Comparison of ENCODE assay signal across 1 cellular context in genomic region chr17:1627987-1628855, GRCh38.
TF ChIP-seq lines count a peak whose summit lies in the region.

Gene SLC43A2 (minus strand): TSS chr17:1628834. CDS start chr17:1627874, 960 bp downstream.

TF ChIP-seq in HepG2, 621 proteins besides CTCF, POLR2A, EP300 and RAD21 (continued from another document and continues in another):
- TF ChIP-seq ZNF275 (CRISPR knock-in tag; IDR thresholded peaks at IDR 0.05; ENCODE audit: borderline replicate concordance), result no peak; the same call in 1 of the 2 replicates
- TF ChIP-seq ZNF839 (CRISPR knock-in tag; IDR thresholded peaks at IDR 0.05; ENCODE audit: borderline replicate concordance), result 0 out of 2 replicates have a peak, but pooled peaks have one; percentile 28
- no peak for TF ChIP-seq ZNF672 (CRISPR knock-in tag; IDR thresholded peaks at IDR 0.05)
- no peak for TF ChIP-seq FOXM1 (CRISPR knock-in tag; IDR thresholded peaks at IDR 0.05)
- TF ChIP-seq JUN (CRISPR knock-in tag; IDR thresholded peaks at IDR 0.05), result no peak
- TF ChIP-seq ZBTB21 (CRISPR knock-in tag; IDR thresholded peaks at IDR 0.05), result no peak
- peak; percentile 38 for TF ChIP-seq CBX1 (IDR thresholded peaks at IDR 0.05; ENCODE audit: low read depth)
- TF ChIP-seq ZBTB42 (CRISPR knock-in tag; IDR thresholded peaks at IDR 0.05), result peak; percentile 81; the same call in 1 of the 2 replicates
- no peak; the same call in 1 of the 2 replicates for TF ChIP-seq NRL (CRISPR knock-in tag; IDR thresholded peaks at IDR 0.05; ENCODE audit: borderline replicate concordance)
- no peak for TF ChIP-seq NBN (conservative IDR thresholded peaks at IDR 0.05)
- TF ChIP-seq ZNF138 (CRISPR knock-in tag; IDR thresholded peaks at IDR 0.05; ENCODE audit: low read depth), result 0 out of 2 replicates have a peak, but pooled peaks have one; percentile 54
- no peak for TF ChIP-seq HNF4A (CRISPR knock-in tag; IDR thresholded peaks at IDR 0.05)
- no peak for TF ChIP-seq SATB2 (CRISPR knock-in tag; IDR thresholded peaks at IDR 0.05)
- TF ChIP-seq BCLAF1 (IDR thresholded peaks at IDR 0.05), result no peak
- TF ChIP-seq KDM6A (CRISPR knock-in tag; IDR thresholded peaks at IDR 0.05; ENCODE audit: low read depth), result no peak
- no peak; the same call in 1 of the 2 replicates for TF ChIP-seq BRD4 (CRISPR knock-in tag; IDR thresholded peaks at IDR 0.05)
- TF ChIP-seq SIX4 (CRISPR knock-in tag; IDR thresholded peaks at IDR 0.05), result no peak
- TF ChIP-seq MTA3 (CRISPR knock-in tag; IDR thresholded peaks at IDR 0.05), result no peak
- no peak for TF ChIP-seq STAG1 (CRISPR knock-in tag; IDR thresholded peaks at IDR 0.05)
- no peak for TF ChIP-seq ZNF260 (CRISPR knock-in tag; IDR thresholded peaks at IDR 0.05; ENCODE audit: borderline replicate concordance, low read depth)
- no peak for TF ChIP-seq GMEB2 (CRISPR knock-in tag; IDR thresholded peaks at IDR 0.05; ENCODE audit: low read depth)
- peak; percentile 24 for TF ChIP-seq ZNF446 (CRISPR knock-in tag; IDR thresholded peaks at IDR 0.05)
- no peak for TF ChIP-seq ZNF335 (CRISPR knock-in tag; IDR thresholded peaks at IDR 0.05)
- no peak; the same call in 1 of the 2 replicates for TF ChIP-seq AHR (CRISPR knock-in tag; IDR thresholded peaks at IDR 0.05)
- no peak for TF ChIP-seq FOXO4 (CRISPR knock-in tag; conservative IDR thresholded peaks at IDR 0.05)
- no peak for TF ChIP-seq ZNF841 (CRISPR knock-in tag; IDR thresholded peaks at IDR 0.05; ENCODE audit: borderline replicate concordance)
- TF ChIP-seq PRMT3 (CRISPR knock-in tag; IDR thresholded peaks at IDR 0.05; ENCODE audit: borderline replicate concordance, low read depth), result no peak
- no peak for TF ChIP-seq FOXA1 (IDR thresholded peaks at IDR 0.05)
- 0 out of 2 replicates have a peak, but pooled peaks have one; percentile 3 for TF ChIP-seq FOXA1 (CRISPR knock-in tag; IDR thresholded peaks at IDR 0.05)
- TF ChIP-seq DZIP1 (CRISPR knock-in tag; IDR thresholded peaks at IDR 0.05), result no peak; the same call in 1 of the 2 replicates
- TF ChIP-seq KDM3A (CRISPR knock-in tag; IDR thresholded peaks at IDR 0.05; ENCODE audit: low read depth), result no peak
- TF ChIP-seq PCBP2 (optimal IDR thresholded peaks at IDR 0.05; ENCODE audit: low read depth, low read length, poor library complexity, severe bottlenecking), result no peak
- TF ChIP-seq BRF2 (CRISPR knock-in tag; IDR thresholded peaks at IDR 0.05), result no peak
- no peak for TF ChIP-seq RORA (CRISPR knock-in tag; IDR thresholded peaks at IDR 0.05)
- no peak; the same call in 1 of the 2 replicates for TF ChIP-seq ZNF280B (CRISPR knock-in tag; IDR thresholded peaks at IDR 0.05; ENCODE audit: borderline replicate concordance)
- TF ChIP-seq CHD4 (IDR thresholded peaks at IDR 0.05; ENCODE audit: borderline replicate concordance, low read length), result no peak
- no peak for TF ChIP-seq E2F5 (CRISPR knock-in tag; conservative IDR thresholded peaks at IDR 0.05)
- TF ChIP-seq ARID4A (CRISPR knock-in tag; IDR thresholded peaks at IDR 0.05; ENCODE audit: borderline replicate concordance), result peak; percentile 91
- peak; percentile 73; the same call in 1 of the 2 replicates for TF ChIP-seq ZNF337 (CRISPR knock-in tag; IDR thresholded peaks at IDR 0.05; ENCODE audit: borderline replicate concordance, low read depth)
- TF ChIP-seq ZNF747 (CRISPR knock-in tag; IDR thresholded peaks at IDR 0.05; ENCODE audit: borderline replicate concordance), result no peak
- no peak for TF ChIP-seq ZNF878 (CRISPR knock-in tag; IDR thresholded peaks at IDR 0.05)
- TF ChIP-seq ZNF549 (CRISPR knock-in tag; IDR thresholded peaks at IDR 0.05), result no peak
- peak; percentile 61; the same call in 1 of the 2 replicates for TF ChIP-seq ZNF501 (CRISPR knock-in tag; IDR thresholded peaks at IDR 0.05)
- TF ChIP-seq CBFB (CRISPR knock-in tag; IDR thresholded peaks at IDR 0.05), result no peak
- no peak for TF ChIP-seq MTF1 (CRISPR knock-in tag; IDR thresholded peaks at IDR 0.05)
- no peak for TF ChIP-seq ZBTB20 (CRISPR knock-in tag; IDR thresholded peaks at IDR 0.05; ENCODE audit: borderline replicate concordance, low read depth)
- TF ChIP-seq ZNF816 (CRISPR knock-in tag; IDR thresholded peaks at IDR 0.05; ENCODE audit: borderline replicate concordance), result no peak
- TF ChIP-seq ZNF788 (CRISPR knock-in tag; IDR thresholded peaks at IDR 0.05; ENCODE audit: borderline replicate concordance), result no peak
